ENCODE assay signal across 8 cellular contexts in the genomic region with DNA sequence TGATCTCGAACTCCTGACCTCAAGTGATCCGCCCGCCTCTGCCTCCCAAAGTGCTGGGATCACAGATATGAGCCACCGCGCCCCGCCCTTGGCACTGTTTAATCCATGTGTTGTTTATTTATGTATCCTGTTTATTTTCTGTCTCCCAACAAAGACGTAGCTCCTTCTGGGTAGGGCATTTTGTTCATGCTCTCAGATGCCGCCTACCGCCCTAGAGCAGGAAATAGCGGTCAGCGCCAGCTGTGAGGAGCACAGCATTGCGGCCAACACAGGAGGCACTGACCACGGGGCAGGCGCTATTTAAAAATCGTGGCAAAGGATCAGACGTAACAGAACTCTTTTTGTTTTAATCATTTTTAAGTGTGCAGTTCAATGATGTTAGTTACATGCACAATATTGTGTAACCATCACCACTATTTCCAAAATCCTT. TPM values are rescaled to one million over a fixed set of nuclear protein-coding genes. Genes with fewer than 3 reads are reported as not detected.
A peak's percentile ranks its signal among the peaks of the same experiment; 100 is the strongest.
DNase-seq lines count a peak whose midpoint lies in the region; ATAC-seq lines count a peak whose summit lies in the region.
"Not testable (repeated sequence)": the region's sequence is repeated elsewhere in the genome, so short reads cannot be mapped to it uniquely, and the experiment has no call there.

No MANE protein-coding gene starts in this region.

- H3K27ac ChIP-seq in thymus (ENCODE audit: low read depth), result peak overlapping the region; percentile 97

- CTCF ChIA-PET in activated CD8-positive, alpha-beta T cell treated with anti-CD3 and anti-CD28 coated beads, Interleukin-2, amount 10 ng/mL, durations not matched to agents 7 days and 5 days (lab: Charles Lee), result interaction anchor here (0.9 to 4.5 kb wide), 8 partner anchors 12 to 181 kb away, joined by 3 to 53 read pairs (median 8); a partner anchor contains a TSS

- peak; percentile 23 for DNase-seq in GM04503 (ENCODE audit: low read depth)
- DNase-seq in NK-92 treated with Interleukin-12 subunit alpha and Interleukin-12 subunit beta, amount 100 ng/mL, for 24 hours (lab: John Stamatoyannopoulos, UW), result peak; percentile 63
- DNase-seq in activated CD8-positive, alpha-beta T cell treated with anti-CD3 and anti-CD28 coated beads, Interleukin-2, amount 10 ng/mL, durations not matched to agents 7 days and 5 days, result peak; percentile 85
- peak; percentile 95 for DNase-seq in myocyte (ENCODE audit: low read depth)

- WGBS in thymus, result 22% methylated on average over 16 of the region's 16 CpGs

- H3K4me1 Mint-ChIP-seq in activated CD8-positive, alpha-beta T cell treated with anti-CD3 and anti-CD28 coated beads, Interleukin-2, amount 10 ng/mL, durations not matched to agents 7 days and 5 days (ENCODE audit: low read depth), result peaks cover 35% of the 10 kb centered on the region

- not testable (repeated sequence) for H3K9me3 ChIP-seq in thymus (ENCODE audit: control insufficient read depth)

- not testable (repeated sequence) for H3K27me3 Mint-ChIP-seq in activated CD8-positive, alpha-beta T cell treated with anti-CD3 and anti-CD28 coated beads, Interleukin-2, amount 10 ng/mL, durations not matched to agents 7 days and 5 days (ENCODE audit: low read depth)

- POLR2A ChIA-PET in activated CD8-positive, alpha-beta T cell treated with anti-CD3 and anti-CD28 coated beads, Interleukin-2, amount 10 ng/mL, durations not matched to agents 7 days and 5 days (lab: Charles Lee), result interaction anchor here (0.8 to 3.5 kb wide), 17 partner anchors 11 to 148 kb away, joined by 3 to 115 read pairs (median 6); a partner anchor contains a TSS

- H3K4me3 Mint-ChIP-seq in activated CD8-positive, alpha-beta T cell treated with anti-CD3 and anti-CD28 coated beads, Interleukin-2, amount 10 ng/mL, durations not matched to agents 7 days and 5 days, result peak overlapping the region; percentile 75

- ATAC-seq in GM21423 (IDR thresholded peaks at IDR 0.05; ENCODE audit: unreplicated experiment) (peak; percentile 49), HG03196 (IDR thresholded peaks at IDR 0.05; ENCODE audit: unreplicated experiment) (peak; percentile 44), esophagus mucosa (peak; percentile 43)
- ATAC-seq in activated CD8-positive, alpha-beta T cell treated with anti-CD3 and anti-CD28 coated beads, Interleukin-2, amount 10 ng/mL, durations not matched to agents 7 days and 5 days, result peak; percentile 61

- peak overlapping the region; percentile 58 for H3K4me3 ChIP-seq in thymus (ENCODE audit: low read length)

- H3K36me3 ChIP-seq in thymus (ENCODE audit: control insufficient read depth, insufficient read depth), result not testable (repeated sequence)

- peaks cover 12% of the 10 kb centered on the region for H3K4me1 ChIP-seq in thymus (ENCODE audit: control insufficient read depth, insufficient read depth, low read length)

- not testable (repeated sequence) for H3K9me3 Mint-ChIP-seq in activated CD8-positive, alpha-beta T cell treated with anti-CD3 and anti-CD28 coated beads, Interleukin-2, amount 10 ng/mL, durations not matched to agents 7 days and 5 days (ENCODE audit: insufficient read depth)

- not testable (repeated sequence) for H3K36me3 Mint-ChIP-seq in activated CD8-positive, alpha-beta T cell treated with anti-CD3 and anti-CD28 coated beads, Interleukin-2, amount 10 ng/mL, durations not matched to agents 7 days and 5 days (ENCODE audit: low read depth)

- not testable (repeated sequence) for H3K27me3 ChIP-seq in thymus (ENCODE audit: control insufficient read depth, insufficient read depth)

- peak overlapping the region; percentile 92 for H3K27ac Mint-ChIP-seq in activated CD8-positive, alpha-beta T cell treated with anti-CD3 and anti-CD28 coated beads, Interleukin-2, amount 10 ng/mL, durations not matched to agents 7 days and 5 days

RNA-seq across cellular contexts. Expression of a gene that starts 9.5 kb away (rescaled TPM):
- 10 to 100 TPM; 29.7 to 30.8 TPM for total RNA-seq in activated CD8-positive, alpha-beta T cell treated with anti-CD3 and anti-CD28 coated beads, Interleukin-2, amount 10 ng/mL, durations not matched to agents 7 days and 5 days
- total RNA-seq in esophagus mucosa, result 0.12 TPM
- not detected in 2 replicates for total RNA-seq in myocyte
- not detected for polyA plus RNA-seq in myocyte (2012)
- 2.2 TPM for polyA plus RNA-seq in thymus

RNA-seq across cellular contexts. Expression of a gene that starts 20.2 kb away (rescaled TPM):
- 100 to 1,000 TPM; 487 to 541 TPM for total RNA-seq in activated CD8-positive, alpha-beta T cell treated with anti-CD3 and anti-CD28 coated beads, Interleukin-2, amount 10 ng/mL, durations not matched to agents 7 days and 5 days
- total RNA-seq in esophagus mucosa, result 2.4 TPM
- 8.2 and 8.3 TPM in 2 replicates for total RNA-seq in myocyte
- polyA plus RNA-seq in myocyte (2012), result 1.6 TPM
- polyA plus RNA-seq in thymus, result 900 TPM

RNA-seq across cellular contexts. Expression of a gene that starts 30.6 kb away (rescaled TPM):
- total RNA-seq in activated CD8-positive, alpha-beta T cell treated with anti-CD3 and anti-CD28 coated beads, Interleukin-2, amount 10 ng/mL, durations not matched to agents 7 days and 5 days, result not detected
- total RNA-seq in esophagus mucosa (not detected), myocyte (not detected in 2 replicates)
- polyA plus RNA-seq in myocyte (2012), result not detected
- polyA plus RNA-seq in thymus, result 0.25 TPM

RNA-seq across cellular contexts. Expression of a gene that starts 32.0 kb away (rescaled TPM):
- 100 to 1,000 TPM; 164 to 173 TPM for total RNA-seq in activated CD8-positive, alpha-beta T cell treated with anti-CD3 and anti-CD28 coated beads, Interleukin-2, amount 10 ng/mL, durations not matched to agents 7 days and 5 days
- total RNA-seq in esophagus mucosa (81.8 TPM), myocyte (104 and 116 TPM in 2 replicates)
- polyA plus RNA-seq in myocyte (2012), result 139 TPM
- 192 TPM for polyA plus RNA-seq in thymus

RNA-seq across cellular contexts. Expression of a gene that starts 32.6 kb away (rescaled TPM):
- 10 to 100 TPM; 13.1 to 15.0 TPM for total RNA-seq in activated CD8-positive, alpha-beta T cell treated with anti-CD3 and anti-CD28 coated beads, Interleukin-2, amount 10 ng/mL, durations not matched to agents 7 days and 5 days
- total RNA-seq in esophagus mucosa (6.2 TPM), myocyte (7.9 and 9.4 TPM in 2 replicates)
- 19.0 TPM for polyA plus RNA-seq in myocyte (2012)
- polyA plus RNA-seq in thymus, result 38.3 TPM

Comparison
In these comparisons a context has a peak if more than half of its experiments do, and no peak if none do; other contexts are left out.
1. Peak in every context shown above with its lines: DNase-seq, ATAC-seq, H3K4me3 ChIP-seq and H3K27ac ChIP-seq.
2. DNase-seq: peak in every context shown above with its lines; median percentile 95 in myocyte; 85 in activated CD8-positive, alpha-beta T cell treated with anti-CD3 and anti-CD28 coated beads, Interleukin-2, amount 10 ng/mL, durations not matched to agents 7 days and 5 days; 63 in NK-92 treated with Interleukin-12 subunit alpha and Interleukin-12 subunit beta, amount 100 ng/mL, for 24 hours; 23 in GM04503.
3. RNA of a gene that starts 9.5 kb away (total RNA-seq): 29.7 to 30.8 TPM in activated CD8-positive, alpha-beta T cell treated with anti-CD3 and anti-CD28 coated beads, Interleukin-2, amount 10 ng/mL, durations not matched to agents 7 days and 5 days; 0.12 TPM in esophagus mucosa (single experiment) and not detected in myocyte; every median in the first group is over 10 times any median in the second.
4. RNA of a gene that starts 20.2 kb away (total RNA-seq): 487 to 541 TPM in activated CD8-positive, alpha-beta T cell treated with anti-CD3 and anti-CD28 coated beads, Interleukin-2, amount 10 ng/mL, durations not matched to agents 7 days and 5 days; 8.2 to 8.3 TPM in myocyte and 2.4 TPM in esophagus mucosa (single experiment); every median in the first group is over 10 times any median in the second.